2 cellular contexts compared by ENCODE assay signal in genomic region chr3:127546970-127547733, GRCh38.
TF ChIP-seq lines count a peak whose summit lies in the region.

No MANE protein-coding gene starts in this region.

TF ChIP-seq in IMR-90, 13 proteins besides CTCF, POLR2A, EP300 and RAD21:
- TF ChIP-seq USF2 (IDR thresholded peaks at IDR 0.05; ENCODE audit: low read depth, low read length) = no peak
- no peak for TF ChIP-seq MXI1 (IDR thresholded peaks at IDR 0.05; ENCODE audit: borderline replicate concordance, low read depth, low read length)
- no peak for TF ChIP-seq CHD1 (IDR thresholded peaks at IDR 0.05; ENCODE audit: low read depth, low read length)
- no peak for TF ChIP-seq NFE2L2 (IDR thresholded peaks at IDR 0.05; ENCODE audit: low read depth, low read length)
- TF ChIP-seq MAZ (IDR thresholded peaks at IDR 0.05; ENCODE audit: borderline replicate concordance, low read depth, low read length) = no peak
- TF ChIP-seq MAFK (IDR thresholded peaks at IDR 0.05; ENCODE audit: low read depth, low read length) = no peak
- TF ChIP-seq BHLHE40 (IDR thresholded peaks at IDR 0.05; ENCODE audit: low read depth, low read length) = no peak
- no peak for TF ChIP-seq RFX5 (IDR thresholded peaks at IDR 0.05; ENCODE audit: low read depth, low read length)
- TF ChIP-seq ELK1 (IDR thresholded peaks at IDR 0.05; ENCODE audit: borderline replicate concordance, low read depth, low read length) = no peak
- no peak for TF ChIP-seq FOS (IDR thresholded peaks at IDR 0.05; ENCODE audit: low read depth, low read length)
- TF ChIP-seq RCOR1 (IDR thresholded peaks at IDR 0.05; ENCODE audit: insufficient replicate concordance, low read length) = no peak
- no peak for TF ChIP-seq SMC3 (IDR thresholded peaks at IDR 0.05; ENCODE audit: low read depth, low read length)
- no peak for TF ChIP-seq CEBPB (IDR thresholded peaks at IDR 0.05; ENCODE audit: low read depth, low read length)

TF ChIP-seq in K562, 482 proteins besides CTCF, POLR2A, EP300 and RAD21:
- TF ChIP-seq PCBP1 (IDR thresholded peaks at IDR 0.05; ENCODE audit: low read depth, low read length, poor library complexity, severe bottlenecking) (peak; percentile 64), ETV5 (CRISPR knock-in tag; IDR thresholded peaks at IDR 0.05; ENCODE audit: low read depth) (no peak), ZNF512 (tag; IDR thresholded peaks at IDR 0.05) (peak; percentile 50; the same call in 1 of the 2 replicates), SREBF1 (IDR thresholded peaks at IDR 0.05; ENCODE audit: borderline replicate concordance, low read depth, low read length) (no peak), ZNF77 (CRISPR knock-in tag; IDR thresholded peaks at IDR 0.05) (no peak), MEF2D (tag; conservative IDR thresholded peaks at IDR 0.05; ENCODE audit: low read depth) (no peak)
